Comparison of ENCODE assay signal across 8 cellular contexts in the genomic region with DNA sequence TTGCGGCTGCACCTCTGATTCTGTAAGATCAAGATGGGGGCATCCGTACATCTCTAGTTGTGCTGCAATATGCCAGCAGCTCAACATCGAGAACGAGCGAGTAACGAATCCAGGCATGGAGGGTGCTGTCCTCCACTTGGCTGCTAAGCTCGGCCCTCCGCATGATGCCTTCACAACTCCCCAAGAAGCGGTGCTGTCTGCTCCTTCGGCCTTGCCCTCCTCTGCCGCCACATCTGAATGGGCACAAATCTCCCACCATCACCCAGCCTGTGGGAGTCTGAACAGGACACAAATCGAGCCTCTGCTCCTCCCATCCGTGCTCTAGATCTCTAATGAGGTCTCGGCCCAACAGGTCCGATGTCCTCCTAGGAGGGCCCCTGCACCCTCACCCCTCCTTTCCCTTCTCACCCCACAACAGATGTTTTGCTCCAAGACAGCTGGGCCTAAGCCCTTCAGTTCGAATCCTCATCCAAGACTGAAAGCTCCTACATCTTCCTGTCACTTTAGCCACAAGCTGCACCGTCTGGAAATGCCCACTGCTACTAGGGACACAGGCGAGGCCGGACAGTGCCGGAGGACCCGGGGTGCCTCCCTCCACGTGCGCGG.
A peak's percentile ranks its signal among the peaks of the same experiment; 100 is the strongest.
DNase-seq lines count a peak whose midpoint lies in the region; ATAC-seq and TF ChIP-seq lines count a peak whose summit lies in the region.

No MANE protein-coding gene starts in this region.

- H4K20me1 ChIP-seq in smooth muscle cell (ENCODE audit: low read depth) = no peaks in the 10 kb centered on the region

- no peak for DNase-seq in activated CD8-positive, alpha-beta memory T cell treated with anti-CD3 and anti-CD28 coated beads, Interleukin-2, amount 10 ng/mL, durations not matched to agents 7 days and 5 days
- no peak for DNase-seq in activated CD8-positive, alpha-beta memory T cell treated with anti-CD3 and anti-CD28 coated beads, Interleukin-2, amount 50 U/mL, for 48 hours
- DNase-seq in activated CD4-positive, alpha-beta memory T cell treated with anti-CD3 and anti-CD28 coated beads for 36 hours = no peak
- DNase-seq in right atrium auricular region (ENCODE audit: low spot score) = no peak
- DNase-seq in smooth muscle cell (lab: John Stamatoyannopoulos, UW; ENCODE audit: unreplicated experiment) = no peak
- DNase-seq in GM13976 (ENCODE audit: low spot score) = no peak
- no peak for DNase-seq in T-helper 9 cell

- peaks cover 11% of the 10 kb centered on the region for H3K9me3 Mint-ChIP-seq in activated CD8-positive, alpha-beta memory T cell treated with anti-CD3 and anti-CD28 coated beads, Interleukin-2, amount 10 ng/mL, durations not matched to agents 7 days and 5 days (ENCODE audit: low read depth)
- H3K9me3 Mint-ChIP-seq in activated CD4-positive, alpha-beta memory T cell treated with anti-CD3 and anti-CD28 coated beads for 36 hours = peaks cover 10% of the 10 kb centered on the region

- POLR2A ChIA-PET in activated CD4-positive, alpha-beta memory T cell treated with anti-CD3 and anti-CD28 coated beads for 36 hours (lab: Charles Lee) = no interaction called here

- H3K79me2 ChIP-seq in smooth muscle cell (ENCODE audit: low read depth) = no peaks in the 10 kb centered on the region

- H3K9me3 ChIP-seq in right atrium auricular region (peaks cover 0 to 6% of the 10 kb centered on the region in 2 donors), smooth muscle cell (replicated peaks; ENCODE audit: low read depth) (no peaks in the 10 kb centered on the region)

- H3K36me3 ChIP-seq in right atrium auricular region = no peaks in the 10 kb centered on the region
- H3K36me3 ChIP-seq in smooth muscle cell (ENCODE audit: low read depth) = no peaks in the 10 kb centered on the region

- CTCF ChIA-PET in activated CD8-positive, alpha-beta memory T cell treated with anti-CD3 and anti-CD28 coated beads, Interleukin-2, amount 10 ng/mL, durations not matched to agents 7 days and 5 days (lab: Charles Lee) = interaction anchor here (1.0 kb wide), 1 partner anchor 11 kb away, joined by 4 read pairs; no protein-coding TSS in a partner anchor
- CTCF ChIA-PET in activated CD4-positive, alpha-beta memory T cell treated with anti-CD3 and anti-CD28 coated beads for 36 hours (lab: Charles Lee) = no interaction called here

- ATAC-seq in activated CD8-positive, alpha-beta memory T cell treated with anti-CD3 and anti-CD28 coated beads, Interleukin-2, amount 10 ng/mL, durations not matched to agents 7 days and 5 days = no peak
- ATAC-seq in HG03342 (IDR thresholded peaks at IDR 0.05; ENCODE audit: unreplicated experiment) = no peak

- TF ChIP-seq CTCF in right atrium auricular region (IDR thresholded peaks at IDR 0.05) = no peak
- TF ChIP-seq CTCF in smooth muscle cell (IDR thresholded peaks at IDR 0.05; ENCODE audit: borderline replicate concordance, insufficient read depth, poor library complexity, severe bottlenecking) = no peak
- TF ChIP-seq CTCF in GM13976 (IDR thresholded peaks at IDR 0.05; ENCODE audit: borderline replicate concordance, control extremely low read depth, extremely low read depth, insufficient read depth, missing control alignments) = no peak

- H3K4me1 Mint-ChIP-seq in activated CD8-positive, alpha-beta memory T cell treated with anti-CD3 and anti-CD28 coated beads, Interleukin-2, amount 10 ng/mL, durations not matched to agents 7 days and 5 days = peaks cover 36% of the 10 kb centered on the region
- H3K4me1 Mint-ChIP-seq in activated CD4-positive, alpha-beta memory T cell treated with anti-CD3 and anti-CD28 coated beads for 36 hours (ENCODE audit: low read depth) = peaks cover 41% of the 10 kb centered on the region

- peak overlapping the region; percentile 92 for H3K4me2 ChIP-seq in smooth muscle cell

- H3K4me3 Mint-ChIP-seq in activated CD8-positive, alpha-beta memory T cell treated with anti-CD3 and anti-CD28 coated beads, Interleukin-2, amount 10 ng/mL, durations not matched to agents 7 days and 5 days = peak overlapping the region; percentile 91
- H3K4me3 Mint-ChIP-seq in activated CD4-positive, alpha-beta memory T cell treated with anti-CD3 and anti-CD28 coated beads for 36 hours = peak overlapping the region; percentile 95

- H3K4me1 ChIP-seq in right atrium auricular region (peaks cover 0 to 21% of the 10 kb centered on the region in 2 donors), smooth muscle cell (ENCODE audit: low read depth) (peaks cover 4% of the 10 kb centered on the region)

- no peaks in the 10 kb centered on the region for H3K27me3 ChIP-seq in right atrium auricular region
- no peaks in the 10 kb centered on the region for H3K27me3 ChIP-seq in smooth muscle cell (ENCODE audit: low read depth)

- H2AFZ ChIP-seq in smooth muscle cell (ENCODE audit: low read depth) = peak overlapping the region; percentile 98

- intact Hi-C loops in activated CD4-positive, alpha-beta memory T cell treated with anti-CD3 and anti-CD28 coated beads for 36 hours (cut with micrococcal nuclease) = loop anchor here (1.0 to 5.0 kb wide), 5 partner anchors 87 to 1097 kb away; a partner anchor contains a TSS

- peak overlapping the region; percentile 47 for H3K9ac ChIP-seq in smooth muscle cell (ENCODE audit: low read depth)

- WGBS in smooth muscle cell (ENCODE audit: low lambda C conversion rate) = 74% methylated on average over 24 of the region's 24 CpGs

- in situ Hi-C loops in GM13976 (cut with MboI; ENCODE audit: low sequenced_read_pairs, unreplicated experiment) = no loop called here

- peaks cover 45% of the 10 kb centered on the region for H3K36me3 Mint-ChIP-seq in activated CD8-positive, alpha-beta memory T cell treated with anti-CD3 and anti-CD28 coated beads, Interleukin-2, amount 10 ng/mL, durations not matched to agents 7 days and 5 days
- peaks cover 40% of the 10 kb centered on the region for H3K36me3 Mint-ChIP-seq in activated CD4-positive, alpha-beta memory T cell treated with anti-CD3 and anti-CD28 coated beads for 36 hours

- H3K4me3 ChIP-seq in right atrium auricular region (peak overlapping the region; percentile 68 to 76), smooth muscle cell (peak overlapping the region; percentile 65)

- H3K27ac ChIP-seq in right atrium auricular region (peak overlapping the region; percentile 70 to 75), smooth muscle cell (ENCODE audit: low read depth) (no peak overlapping the region)

- peak overlapping the region; percentile 93 for H3K27ac Mint-ChIP-seq in activated CD8-positive, alpha-beta memory T cell treated with anti-CD3 and anti-CD28 coated beads, Interleukin-2, amount 10 ng/mL, durations not matched to agents 7 days and 5 days
- peak overlapping the region; percentile 87 for H3K27ac Mint-ChIP-seq in activated CD4-positive, alpha-beta memory T cell treated with anti-CD3 and anti-CD28 coated beads for 36 hours

- no peaks in the 10 kb centered on the region for H3K27me3 Mint-ChIP-seq in activated CD8-positive, alpha-beta memory T cell treated with anti-CD3 and anti-CD28 coated beads, Interleukin-2, amount 10 ng/mL, durations not matched to agents 7 days and 5 days
- no peaks in the 10 kb centered on the region for H3K27me3 Mint-ChIP-seq in activated CD4-positive, alpha-beta memory T cell treated with anti-CD3 and anti-CD28 coated beads for 36 hours

- H3F3A ChIP-seq in smooth muscle cell (ENCODE audit: low read depth) = no peaks in the 10 kb centered on the region
